11 cellular contexts compared by ENCODE assay signal in genomic region chr11:96279421-96280290, GRCh38.
A peak's percentile ranks its signal among the peaks of the same experiment; 100 is the strongest.
DNase-seq lines count a peak whose midpoint lies in the region; ATAC-seq, FAIRE-seq and TF ChIP-seq lines count a peak whose summit lies in the region.
"Had no signal": no experiment of that assay in that cellular context is flagged by ENCODE, and none has a peak within 500 bp of the region (broad histone marks: within the 10 kb centered on the region; RNA-seq: fewer than 3 reads in every experiment).

No MANE protein-coding gene starts in this region.

- H3K27me3 ChIP-seq in HCT116 (ENCODE audit: insufficient read depth, low read length) (no peaks in the 10 kb centered on the region), adrenal gland (no peaks in the 10 kb centered on the region)

- CTCF ChIA-PET in A549 (lab: Yijun Ruan, JAX) = interaction anchor here (1.1 kb wide), 1 partner anchor 225 kb away, joined by 3 read pairs; no protein-coding TSS in a partner anchor
- CTCF ChIA-PET in HCT116 (lab: Charles Lee) = interaction anchor here (1.2 to 1.5 kb wide), 2 partner anchors 63 kb away, joined by 3 to 4 read pairs; partner anchors contain the start of gene MAML2

- DNase-seq in A549 (ENCODE audit: low read depth in 1 of 2, low spot score in 1 of 2) = no peak
- no peak for DNase-seq in HCT116 (ENCODE audit: low read depth, low spot score)
- DNase-seq in kidney = no peak
- no peak for DNase-seq in NCI-H1105 treated with DMSO at 0.1 percent for 48 hours (lab: John Stamatoyannopoulos, UW)
- no peak for DNase-seq in adrenal gland
- DNase-seq in NCI-H526 treated with DMSO at 0.1 percent for 48 hours (lab: John Stamatoyannopoulos, UW) = no peak
- DNase-seq: AML-193, NCI-H1417 treated with DMSO at 0.1 percent for 48 hours had no signal

- TF ChIP-seq EP300 in A549 (IDR thresholded peaks at IDR 0.05) = no peak

- no peak overlapping the region for H3K4me3 ChIP-seq in A549
- H3K4me3 ChIP-seq in HCT116 (replicated peaks in 1 of 2; ENCODE audit: low read depth in 1 of 2, low read length in 2 of 2) = no peak overlapping the region
- H3K4me3 ChIP-seq in kidney (ENCODE audit: low read length in 2 of 2) = no peak overlapping the region
- H3K4me3 ChIP-seq in adrenal gland = no peak overlapping the region
- H3K4me3 ChIP-seq: thoracic aorta had no signal

- POLR2A ChIA-PET in A549 (lab: Yijun Ruan, JAX) (interaction anchor here (1.7 kb wide), 1 partner anchor 28 kb away, joined by 4 read pairs; no protein-coding TSS in a partner anchor), HCT116 (lab: Charles Lee) (no interaction called here)

- no peak for TF ChIP-seq RAD21 in A549 (conservative IDR thresholded peaks at IDR 0.05 in 1 of 2, IDR thresholded peaks at IDR 0.05 in 1 of 2)
- no peak for TF ChIP-seq RAD21 in HCT116 (IDR thresholded peaks at IDR 0.05; ENCODE audit: low read depth)

- no peak for TF ChIP-seq POLR2A in A549 (IDR thresholded peaks at IDR 0.05; ENCODE audit: low read length)
- TF ChIP-seq POLR2A in HCT116 (IDR thresholded peaks at IDR 0.05; ENCODE audit: borderline replicate concordance, extremely low read depth, insufficient read depth, insufficient read length) = no peak
- no peak for TF ChIP-seq POLR2A in adrenal gland (IDR thresholded peaks at IDR 0.05)

- peak overlapping the region; percentile 36 to 69; a peak in 4 of 6 replicates for H3K27ac ChIP-seq in A549
- H3K27ac ChIP-seq in HCT116 (ENCODE audit: low read depth, low read length) = no peak overlapping the region
- peak overlapping the region; percentile 10; the same call in 1 of the 2 replicates for H3K27ac ChIP-seq in VCaP
- H3K27ac ChIP-seq in kidney (ENCODE audit: low read depth in 2 of 2, low read length in 2 of 2) = peak overlapping the region; percentile 56 to 75
- no peak overlapping the region for H3K27ac ChIP-seq in adrenal gland

- H3K9me2 ChIP-seq in HCT116 (ENCODE audit: insufficient read depth) = no peaks in the 10 kb centered on the region

- H3K9ac ChIP-seq in HCT116 (ENCODE audit: low read length) (0 out of 2 replicates have a peak overlapping the region, but pooled peaks have one; percentile 2), kidney (ENCODE audit: low read length in 2 of 2) (no peak overlapping the region)

- H3K9me3 ChIP-seq in A549 = no peaks in the 10 kb centered on the region
- no peaks in the 10 kb centered on the region for H3K9me3 ChIP-seq in HCT116 (ENCODE audit: control insufficient read depth in 1 of 2, insufficient read depth in 1 of 2, low read depth in 1 of 2, low read length in 2 of 2)
- H3K9me3 ChIP-seq in kidney (ENCODE audit: control insufficient read depth in 1 of 2, low read length in 2 of 2) = no peaks in the 10 kb centered on the region
- no peaks in the 10 kb centered on the region for H3K9me3 ChIP-seq in adrenal gland (replicated peaks in 1 of 3)
- H3K9me3 ChIP-seq: thoracic aorta had no signal

- ATAC-seq in A549 = peak; percentile 70 to 85; a peak in 5 of 6 replicates
- peak; percentile 86 for ATAC-seq in HCT116
- ATAC-seq in GM21825 (IDR thresholded peaks at IDR 0.05; ENCODE audit: unreplicated experiment) = no peak

- H3K4me2 ChIP-seq in A549 (peak overlapping the region; percentile 55), HCT116 (ENCODE audit: low read length) (peak overlapping the region; percentile 40)

- no peak for FAIRE-seq in A549 (lab: Jason Lieb, UNC)
- no peak for FAIRE-seq in kidney (lab: Jason Lieb, UNC)

- no peak overlapping the region for H2AFZ ChIP-seq in HCT116 (ENCODE audit: low read depth, low read length, poor library complexity, severe bottlenecking)

- intact Hi-C loops in HCT116 (cut with micrococcal nuclease) (no loop called here), kidney (cut with DNase I) (no loop called here), adrenal gland (cut with DNase I) (no loop called here)

- no peaks in the 10 kb centered on the region for H3K36me3 ChIP-seq in HCT116 (ENCODE audit: control insufficient read depth in 1 of 2, insufficient read depth in 2 of 2, low read length in 2 of 2)
- no peaks in the 10 kb centered on the region for H3K36me3 ChIP-seq in kidney (ENCODE audit: control insufficient read depth in 1 of 2, insufficient read depth in 2 of 2, low read length in 2 of 2)
- no peaks in the 10 kb centered on the region for H3K36me3 ChIP-seq in adrenal gland (replicated peaks in 1 of 2)
- H3K36me3 ChIP-seq: thoracic aorta had no signal

- no peaks in the 10 kb centered on the region for H4K20me1 ChIP-seq in HCT116 (ENCODE audit: insufficient read depth)

- H3K4me1 ChIP-seq in A549 = peaks cover 24% of the 10 kb centered on the region
- peaks cover 9 to 29% of the 10 kb centered on the region in 2 experiments for H3K4me1 ChIP-seq in HCT116 (ENCODE audit: control insufficient read depth in 1 of 2, insufficient read depth in 2 of 2, low read length in 2 of 2)
- H3K4me1 ChIP-seq in kidney (ENCODE audit: control insufficient read depth in 1 of 2, insufficient read depth in 1 of 2, low read depth in 1 of 2, low read length in 2 of 2) = peaks cover 21 to 41% of the 10 kb centered on the region in 2 donors
- H3K4me1 ChIP-seq in adrenal gland (replicated peaks in 1 of 2) = peaks cover 0 to 27% of the 10 kb centered on the region in 2 donors

- TF ChIP-seq CTCF in A549 (IDR thresholded peaks at IDR 0.05) (no peak), HCT116 (IDR thresholded peaks at IDR 0.05 in 2 of 3, conservative IDR thresholded peaks at IDR 0.05 in 1 of 3; ENCODE audit: borderline replicate concordance in 1 of 3, insufficient read depth in 1 of 3, low read depth in 2 of 3, low read length in 2 of 3) (no peak), VCaP (conservative IDR thresholded peaks at IDR 0.05) (no peak), kidney (IDR thresholded peaks at IDR 0.05; ENCODE audit: borderline replicate concordance, extremely low read depth, insufficient read depth) (no peak), adrenal gland (IDR thresholded peaks at IDR 0.05) (no peak)

- no TSS peak for BruUV-seq in HCT116 (replicated peaks; lab: Mats Ljungman, UMichigan)

- RAD21 ChIA-PET in HCT116 (lab: Charles Lee; ENCODE audit: low non-redundant PET in 1 of 2, low total read pairs in 2 of 2, uncharacterized antibody in 2 of 2, unreplicated experiment in 2 of 2) = interaction anchor here (0.6 to 1.0 kb wide), 3 partner anchors 20 to 136 kb away, joined by 3 to 4 read pairs (median 3); partner anchors contain the start of gene MAML2 (in 1 of the 2)

- H3K79me2 ChIP-seq in HCT116 (ENCODE audit: insufficient read depth, low read length) = no peaks in the 10 kb centered on the region

TF ChIP-seq in A549, 52 proteins besides CTCF, POLR2A, EP300 and RAD21:
- TF ChIP-seq, protein P1, sequence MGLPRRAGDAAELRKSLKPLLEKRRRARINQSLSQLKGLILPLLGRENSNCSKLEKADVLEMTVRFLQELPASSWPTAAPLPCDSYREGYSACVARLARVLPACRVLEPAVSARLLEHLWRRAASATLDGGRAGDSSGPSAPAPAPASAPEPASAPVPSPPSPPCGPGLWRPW (IDR thresholded peaks at IDR 0.05) = no peak
- no peak for TF ChIP-seq SREBF2 (IDR thresholded peaks at IDR 0.05)
- no peak for TF ChIP-seq FOSB (CRISPR knock-in tag; IDR thresholded peaks at IDR 0.05)
- TF ChIP-seq MYC (IDR thresholded peaks at IDR 0.05; ENCODE audit: borderline replicate concordance, low read length) = no peak
- TF ChIP-seq RNF2 (IDR thresholded peaks at IDR 0.05; ENCODE audit: borderline replicate concordance, low read depth) = no peak
- TF ChIP-seq HEYL (CRISPR knock-in tag; IDR thresholded peaks at IDR 0.05) = no peak
- no peak for TF ChIP-seq CHD4 (IDR thresholded peaks at IDR 0.05; ENCODE audit: borderline replicate concordance)
- no peak for TF ChIP-seq HOXB13 (CRISPR knock-in tag; IDR thresholded peaks at IDR 0.05; ENCODE audit: low read depth)
- no peak for TF ChIP-seq ESRRA (IDR thresholded peaks at IDR 0.05; ENCODE audit: borderline replicate concordance, low read length)

TF ChIP-seq in HCT116, 20 proteins besides CTCF, POLR2A, EP300 and RAD21:
- TF ChIP-seq, protein P2, sequence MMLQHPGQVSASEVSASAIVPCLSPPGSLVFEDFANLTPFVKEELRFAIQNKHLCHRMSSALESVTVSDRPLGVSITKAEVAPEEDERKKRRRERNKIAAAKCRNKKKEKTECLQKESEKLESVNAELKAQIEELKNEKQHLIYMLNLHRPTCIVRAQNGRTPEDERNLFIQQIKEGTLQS (IDR thresholded peaks at IDR 0.05) = no peak
- peak; percentile 38; the same call in 1 of the 2 replicates for TF ChIP-seq JUND (IDR thresholded peaks at IDR 0.05)
- TF ChIP-seq FOSL1 (IDR thresholded peaks at IDR 0.05; ENCODE audit: low read depth) = 0 out of 2 replicates have a peak, but pooled peaks have one; percentile 36
- TF ChIP-seq SP1 (IDR thresholded peaks at IDR 0.05; ENCODE audit: low read depth) = 0 out of 2 replicates have a peak, but pooled peaks have one; percentile 33
- no peak for TF ChIP-seq CBX3 (IDR thresholded peaks at IDR 0.05; ENCODE audit: low read depth)

Comparison
In these comparisons a context has a peak if more than half of its experiments do, and no peak if none do; other contexts are left out.
1. H3K27ac ChIP-seq: peak in A549 (2 of 2), VCaP (single experiment) and kidney (2 of 2); none in HCT116 (single experiment) and adrenal gland (0 of 5).